ENCODE assay signal across 18 cellular contexts in the genomic region with DNA sequence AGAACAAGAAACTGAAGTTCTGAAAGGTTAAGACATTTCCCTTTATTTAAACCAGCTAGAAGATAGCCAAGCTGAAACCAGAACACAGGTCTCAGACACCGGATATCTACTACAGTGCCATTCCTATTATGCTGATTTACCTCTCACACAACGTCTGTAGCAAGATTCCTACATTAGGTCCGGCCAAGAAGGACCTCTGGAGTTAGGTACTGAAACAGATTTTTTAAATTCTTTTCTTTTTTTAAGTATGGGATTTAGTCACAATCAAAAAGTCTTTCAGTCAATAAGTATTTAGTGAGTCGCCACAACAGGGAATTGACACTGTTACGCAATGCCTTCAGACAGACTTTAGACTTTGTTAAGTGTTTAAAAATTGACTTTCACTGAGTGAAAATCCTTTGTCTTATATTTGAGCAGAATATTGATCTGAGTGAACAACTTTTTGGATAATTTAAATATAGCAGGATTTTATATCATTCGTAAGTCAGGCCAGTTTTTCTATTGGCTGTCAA. TPM values are rescaled to one million over a fixed set of nuclear protein-coding genes. Genes with fewer than 3 reads are reported as not detected.
"Had no signal": no experiment of that assay in that cellular context is flagged by ENCODE, and none has a peak within 500 bp of the region (broad histone marks: within the 10 kb centered on the region; RNA-seq: fewer than 3 reads in every experiment).

No MANE protein-coding gene starts in this region.

- H3K4me1 ChIP-seq: foreskin keratinocyte, pancreas had no signal

- H3K27me3 ChIP-seq: foreskin keratinocyte, pancreas had no signal

- H3K4me3 ChIP-seq: pancreas, thoracic aorta had no signal

- H3K27ac ChIP-seq: foreskin keratinocyte, pancreas, thoracic aorta had no signal

- H3K9me3 ChIP-seq: pancreas, thoracic aorta had no signal

- ATAC-seq: activated naive CD4-positive, alpha-beta T cell treated with anti-CD3 and anti-CD28 coated beads, Interleukin-2, amount 50 U/mL, for 72 hours; activated T-cell treated with anti-CD3 and anti-CD28 coated beads, Interleukin-2, amount 50 U/mL, for 72 hours; foreskin keratinocyte; left colon; naive thymus-derived CD4-positive, alpha-beta T cell; pancreas; stimulated activated effector memory CD8-positive, alpha-beta T cell treated with anti-CD3 and anti-CD28 coated beads, Interleukin-12 subunit alpha, Interleukin-12 subunit beta, amount 100 ng/mL, for 72 hours had no signal

- DNase-seq: activated B cell treated with CpG ODN at 0.5 μM for 24 hours; activated CD4-positive, alpha-beta T cell treated with anti-CD3 and anti-CD28 coated beads for 48 hours; activated CD8-positive, alpha-beta memory T cell treated with anti-CD3 and anti-CD28 coated beads, Interleukin-2, amount 50 U/mL, for 48 hours; activated gamma-delta T cell; activated T-cell treated with anti-CD3 and anti-CD28 coated beads, Interleukin-2, amount 50 U/mL, for 72 hours; amygdala; effector memory CD4-positive, alpha-beta T cell; foreskin keratinocyte; glutamatergic neuron; left colon; naive thymus-derived CD4-positive, alpha-beta T cell; pancreas had no signal

- H3K36me3 ChIP-seq: pancreas, thoracic aorta had no signal

- FAIRE-seq: pancreas had no signal

RNA-seq across cellular contexts. Expression of gene SPANXN4, which starts 26.5 kb away (rescaled TPM):
- total RNA-seq: activated B cell treated with CpG ODN at 0.5 μM for 24 hours; activated naive CD4-positive, alpha-beta T cell treated with anti-CD3 and anti-CD28 coated beads, Interleukin-2, amount 50 U/mL, for 72 hours; activated T-cell treated with anti-CD3 and anti-CD28 coated beads, Interleukin-2, amount 50 U/mL, for 72 hours; foreskin keratinocyte; left colon; mononuclear cell; naive thymus-derived CD4-positive, alpha-beta T cell; pancreas; T-helper 2 cell treated with Interferon-gamma antibody and Interleukin-4, amounts not matched to agents 100 ng/mL and 5 ng/mL, for 36 hours; thoracic aorta; ureter had no signal
- polyA plus RNA-seq: foreskin keratinocyte; naive thymus-derived CD4-positive, alpha-beta T cell; pancreas had no signal
